8 cellular contexts compared by ENCODE assay signal in genomic region chr6:143059616-143060353, GRCh38. TPM values are rescaled to one million over a fixed set of nuclear protein-coding genes. Genes with fewer than 3 reads are reported as not detected.
A peak's percentile ranks its signal among the peaks of the same experiment; 100 is the strongest.
DNase-seq lines count a peak whose midpoint lies in the region; ATAC-seq and TF ChIP-seq lines count a peak whose summit lies in the region.

No MANE protein-coding gene starts in this region.

- intact Hi-C loops in activated CD4-positive, alpha-beta T cell treated with anti-CD3 and anti-CD28 coated beads for 36 hours (cut with DNase I, micrococcal nuclease): loop anchor here (1.0 to 5.0 kb wide), 5 partner anchors 73 to 391 kb away; partner anchors contain the start of genes ADAT2 (in 1 of the 2) and PEX3 (in 1 of the 2)

- H3K27me3 Mint-ChIP-seq in activated CD4-positive, alpha-beta T cell treated with anti-CD3 and anti-CD28 coated beads for 36 hours: no peaks in the 10 kb centered on the region
- no peaks in the 10 kb centered on the region for H3K27me3 Mint-ChIP-seq in activated T-cell treated with anti-CD3 and anti-CD28 coated beads, Interleukin-2, amount 50 U/mL, for 72 hours (ENCODE audit: low read depth)

- H3K4me3 Mint-ChIP-seq in activated CD4-positive, alpha-beta T cell treated with anti-CD3 and anti-CD28 coated beads for 36 hours: peak overlapping the region; percentile 77
- H3K4me3 Mint-ChIP-seq in activated T-cell treated with anti-CD3 and anti-CD28 coated beads, Interleukin-2, amount 50 U/mL, for 72 hours: peak overlapping the region; percentile 96

- peak; percentile 68 for DNase-seq in activated CD4-positive, alpha-beta T cell treated with anti-CD3 and anti-CD28 coated beads for 36 hours
- DNase-seq in activated CD4-positive, alpha-beta T cell treated with anti-CD3 and anti-CD28 coated beads, Interleukin-2, amount 50 U/mL, for 1 hour: no peak
- peak; percentile 96 for DNase-seq in M059J (ENCODE audit: low read depth)
- peak; percentile 56 to 58 for DNase-seq in activated T-cell treated with anti-CD3 and anti-CD28 coated beads, Interleukin-2, amount 50 U/mL, for 72 hours
- DNase-seq in fibroblast of villous mesenchyme (ENCODE audit: low read depth): peak; percentile 71
- DNase-seq in non-pigmented ciliary epithelial cell (ENCODE audit: low read depth): peak; percentile 86

- CTCF ChIA-PET in activated CD4-positive, alpha-beta T cell treated with anti-CD3 and anti-CD28 coated beads for 36 hours (lab: Charles Lee): interaction anchor here (0.6 to 1.7 kb wide), 5 partner anchors 10 to 368 kb away, joined by 3 to 4 read pairs (median 3); no protein-coding TSS in a partner anchor

- peaks cover 28% of the 10 kb centered on the region for H3K4me1 Mint-ChIP-seq in activated CD4-positive, alpha-beta T cell treated with anti-CD3 and anti-CD28 coated beads for 36 hours
- H3K4me1 Mint-ChIP-seq in activated T-cell treated with anti-CD3 and anti-CD28 coated beads, Interleukin-2, amount 50 U/mL, for 72 hours (ENCODE audit: low read depth): peaks cover 36% of the 10 kb centered on the region

- no peaks in the 10 kb centered on the region for H3K9me3 Mint-ChIP-seq in activated CD4-positive, alpha-beta T cell treated with anti-CD3 and anti-CD28 coated beads for 36 hours (ENCODE audit: low read depth)
- no peaks in the 10 kb centered on the region for H3K9me3 Mint-ChIP-seq in activated T-cell treated with anti-CD3 and anti-CD28 coated beads, Interleukin-2, amount 50 U/mL, for 72 hours

- TF ChIP-seq CTCF in fibroblast of villous mesenchyme (IDR thresholded peaks at IDR 0.05; ENCODE audit: insufficient read depth, low read depth, low read length): no peak

- H3K4me3 ChIP-seq in fibroblast of villous mesenchyme (ENCODE audit: low read depth, low read length): peak overlapping the region; percentile 76

- ATAC-seq in activated CD4-positive, alpha-beta T cell treated with anti-CD3 and anti-CD28 coated beads for 36 hours: peak; percentile 83
- peak; percentile 73 for ATAC-seq in activated T-cell treated with anti-CD3 and anti-CD28 coated beads, Interleukin-2, amount 50 U/mL, for 72 hours (replicated peaks in 1 of 2)
- ATAC-seq in HG02870 (IDR thresholded peaks at IDR 0.05; ENCODE audit: unreplicated experiment) (no peak), HG02642 (IDR thresholded peaks at IDR 0.05; ENCODE audit: poor library complexity, unreplicated experiment) (no peak)

- POLR2A ChIA-PET in activated CD4-positive, alpha-beta T cell treated with anti-CD3 and anti-CD28 coated beads for 36 hours (lab: Charles Lee): interaction anchor here (0.6 to 1.0 kb wide), 3 partner anchors 80 to 240 kb away, joined by 3 to 5 read pairs (median 3); no protein-coding TSS in a partner anchor

- H3K27ac Mint-ChIP-seq in activated CD4-positive, alpha-beta T cell treated with anti-CD3 and anti-CD28 coated beads for 36 hours: peak overlapping the region; percentile 88
- peak overlapping the region; percentile 99 for H3K27ac Mint-ChIP-seq in activated T-cell treated with anti-CD3 and anti-CD28 coated beads, Interleukin-2, amount 50 U/mL, for 72 hours

- H3K36me3 Mint-ChIP-seq in activated CD4-positive, alpha-beta T cell treated with anti-CD3 and anti-CD28 coated beads for 36 hours (ENCODE audit: low read depth): no peaks in the 10 kb centered on the region
- peaks cover 3 to 6% of the 10 kb centered on the region in 2 donors for H3K36me3 Mint-ChIP-seq in activated T-cell treated with anti-CD3 and anti-CD28 coated beads, Interleukin-2, amount 50 U/mL, for 72 hours (ENCODE audit: insufficient read depth in 2 of 2)

RNA-seq across cellular contexts. Expression of gene AIG1, which starts 0.9 kb away (rescaled TPM):
- total RNA-seq in activated CD4-positive, alpha-beta T cell treated with anti-CD3 and anti-CD28 coated beads for 36 hours: 10 to 100 TPM; 21.2 to 22.8 TPM
- total RNA-seq in M059J (2014; rRNA removed; shearing (Covaris generic)): 175 and 176 TPM in 2 replicates
- 10 to 100 TPM; 23.8 to 28.2 TPM for total RNA-seq in activated T-cell treated with anti-CD3 and anti-CD28 coated beads, Interleukin-2, amount 50 U/mL, for 72 hours
- 26.7 and 44.9 TPM in 2 replicates for total RNA-seq in fibroblast of villous mesenchyme

Comparison
In these comparisons a context has a peak if more than half of its experiments do, and no peak if none do; other contexts are left out.
1. ATAC-seq: peak in activated CD4-positive, alpha-beta T cell treated with anti-CD3 and anti-CD28 coated beads for 36 hours (single experiment) and activated T-cell treated with anti-CD3 and anti-CD28 coated beads, Interleukin-2, amount 50 U/mL, for 72 hours (2 of 2); none in HG02870 (single experiment) and HG02642 (single experiment).